Comparison of ENCODE assay signal across 14 cellular contexts in the genomic region with DNA sequence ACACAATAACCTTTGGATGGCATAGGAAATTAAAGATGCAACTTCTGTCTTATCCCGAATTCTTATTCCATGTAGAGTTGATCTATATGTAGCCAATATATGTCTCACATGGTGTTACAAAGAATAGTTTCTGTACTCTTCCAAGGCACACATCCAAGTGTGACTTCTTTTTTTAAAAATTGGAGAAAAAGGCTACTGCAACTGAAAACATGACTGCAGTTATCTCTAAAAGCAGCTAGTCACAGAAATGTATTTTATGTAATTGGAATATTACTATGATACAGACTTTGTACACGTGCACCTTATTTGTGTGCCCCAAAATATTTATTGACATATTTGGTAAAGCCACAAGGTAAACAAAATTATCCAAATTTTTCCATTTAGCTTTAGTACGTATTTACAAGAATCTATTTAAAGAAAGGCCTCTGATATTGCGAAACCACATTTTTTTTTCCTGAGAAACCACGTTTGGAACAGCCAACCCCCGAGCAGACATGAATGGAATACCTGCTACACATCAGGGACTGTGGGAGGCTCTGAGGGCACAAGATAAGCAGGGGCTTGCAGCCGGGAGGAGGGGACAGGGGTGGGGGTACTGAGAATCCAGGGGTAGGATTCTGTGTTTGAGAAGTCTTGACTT.
A peak's percentile ranks its signal among the peaks of the same experiment; 100 is the strongest.
DNase-seq lines count a peak whose midpoint lies in the region; ATAC-seq and TF ChIP-seq lines count a peak whose summit lies in the region.
"Had no signal": no experiment of that assay in that cellular context is flagged by ENCODE, and none has a peak within 500 bp of the region (broad histone marks: within the 10 kb centered on the region; RNA-seq: fewer than 3 reads in every experiment).

No MANE protein-coding gene starts in this region.

- no peaks in the 10 kb centered on the region for H3K9me3 ChIP-seq in left ventricle myocardium inferior (replicated peaks)
- H3K9me3 ChIP-seq: body of pancreas had no signal

- H3K36me3 ChIP-seq in left ventricle myocardium inferior: no peaks in the 10 kb centered on the region

- in situ Hi-C loops in G401 (cut with HindIII; ENCODE audit: low sequenced_read_pairs): no loop called here

- H3K27ac ChIP-seq in dorsolateral prefrontal cortex (peak overlapping the region in 39 of 59 donors; percentile 5 to 78 (median 49)), left ventricle myocardium inferior (replicated peaks) (no peak overlapping the region)
- H3K27ac ChIP-seq: body of pancreas had no signal

- peak; percentile 62 for DNase-seq in AG08395 (ENCODE audit: low spot score)
- DNase-seq in dorsolateral prefrontal cortex: no peak
- peak; percentile 33 for DNase-seq in middle frontal gyrus (ENCODE audit: extremely low spot score, low spot score)
- DNase-seq in left ventricle myocardium inferior: no peak
- no peak for DNase-seq in NCI-H748 treated with DMSO at 0.1 percent for 48 hours (lab: John Stamatoyannopoulos, UW)
- DNase-seq in G401 (ENCODE audit: low spot score): no peak
- DNase-seq: activated CD4-positive, alpha-beta T cell treated with anti-CD3 and anti-CD28 coated beads, Interleukin-2, amount 10 ng/mL, durations not matched to agents 7 days and 5 days; body of pancreas; C1 segment of cervical spinal cord; NCI-H510A; RPMI8226; stimulated activated CD8-positive, alpha-beta memory T cell treated with anti-CD3 and anti-CD28 coated beads, Interleukin-4, amount 100 ng/mL, for 48 hours had no signal

- no peaks in the 10 kb centered on the region for H3K27me3 ChIP-seq in dorsolateral prefrontal cortex
- H3K27me3 ChIP-seq in left ventricle myocardium inferior (ENCODE audit: low read depth): no peaks in the 10 kb centered on the region
- H3K27me3 ChIP-seq: body of pancreas had no signal

- intact Hi-C loops in dorsolateral prefrontal cortex (cut with DNase I) (no loop called here), left ventricle myocardium inferior (cut with micrococcal nuclease) (no loop called here)

- TF ChIP-seq RAD21 in Ishikawa (IDR thresholded peaks at IDR 0.05; ENCODE audit: low read depth): no peak

- no peak for TF ChIP-seq EP300 in Ishikawa (IDR thresholded peaks at IDR 0.05; ENCODE audit: borderline replicate concordance)

- TF ChIP-seq CTCF in dorsolateral prefrontal cortex (IDR thresholded peaks at IDR 0.05 in 54 of 56, conservative IDR thresholded peaks at IDR 0.05 in 2 of 56; ENCODE audit: low read depth in 1 of 56, partially characterized antibody in 56 of 56) (no peak), left ventricle myocardium inferior (IDR thresholded peaks at IDR 0.05; ENCODE audit: borderline replicate concordance) (no peak)

- H3K4me1 ChIP-seq in left ventricle myocardium inferior: peaks cover 5% of the 10 kb centered on the region
- H3K4me1 ChIP-seq: body of pancreas had no signal

- H3K4me3 ChIP-seq in dorsolateral prefrontal cortex (no peak overlapping the region), left ventricle myocardium inferior (no peak overlapping the region)
- H3K4me3 ChIP-seq: body of pancreas had no signal

- no peak for ATAC-seq in HG03354 (IDR thresholded peaks at IDR 0.05; ENCODE audit: poor library complexity, severe bottlenecking, unreplicated experiment)
- ATAC-seq: body of pancreas had no signal

TF ChIP-seq in Ishikawa, 13 proteins besides CTCF, POLR2A, EP300 and RAD21:
- TF ChIP-seq, protein P1, sequence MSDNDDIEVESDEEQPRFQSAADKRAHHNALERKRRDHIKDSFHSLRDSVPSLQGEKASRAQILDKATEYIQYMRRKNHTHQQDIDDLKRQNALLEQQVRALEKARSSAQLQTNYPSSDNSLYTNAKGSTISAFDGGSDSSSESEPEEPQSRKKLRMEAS (IDR thresholded peaks at IDR 0.05): no peak
- peak; percentile 75 for TF ChIP-seq CEBPB (IDR thresholded peaks at IDR 0.05)

Comparison
In these comparisons a context has a peak if more than half of its experiments do, and no peak if none do; other contexts are left out.
1. DNase-seq: peak in AG08395 (single experiment) and middle frontal gyrus (single experiment); none in dorsolateral prefrontal cortex (0 of 10), left ventricle myocardium inferior (single experiment), NCI-H748 treated with DMSO at 0.1 percent for 48 hours (single experiment) and G401 (single experiment).